13 cellular contexts compared by ENCODE assay signal in the genomic region with DNA sequence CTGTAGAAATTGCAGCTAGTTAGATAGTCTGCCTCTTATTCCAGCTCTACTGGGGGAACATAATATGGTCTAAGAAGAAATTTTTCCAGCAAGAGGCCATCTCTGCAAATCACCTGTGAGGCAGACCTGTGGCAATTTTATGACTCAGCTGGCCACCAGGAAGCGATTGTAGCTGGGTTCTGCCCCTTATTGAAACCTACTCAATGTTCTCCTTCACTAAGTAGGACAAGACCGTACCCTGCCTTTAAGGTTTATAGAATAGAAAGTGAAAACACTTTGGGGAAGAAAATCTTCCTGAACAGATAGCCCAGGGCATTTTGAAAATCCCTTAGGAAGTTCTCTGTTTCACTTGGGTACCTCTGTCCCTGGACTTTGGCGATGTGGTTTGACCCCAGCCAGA. TPM values are rescaled to one million over a fixed set of nuclear protein-coding genes. Genes with fewer than 3 reads are reported as not detected.
DNase-seq lines count a peak whose midpoint lies in the region; ATAC-seq and TF ChIP-seq lines count a peak whose summit lies in the region.
"Had no signal": no experiment of that assay in that cellular context is flagged by ENCODE, and none has a peak within 500 bp of the region (broad histone marks: within the 10 kb centered on the region; RNA-seq: fewer than 3 reads in every experiment).

No MANE protein-coding gene starts in this region.

- intact Hi-C loops in lower lobe of right lung (cut with DNase I) = no loop called here

- H3K9me3 ChIP-seq in lower lobe of right lung = peaks cover 3% of the 10 kb centered on the region

- H3K4me3 ChIP-seq in GM12865 (ENCODE audit: low read depth, low read length) (peak overlapping the region; percentile 22), lower lobe of right lung (no peak overlapping the region)

- peak; percentile 77 for DNase-seq in GM12865 (ENCODE audit: low read depth)
- DNase-seq in lower lobe of right lung = no peak
- DNase-seq in erythroblast (lab: John Stamatoyannopoulos, UW) = no peak
- DNase-seq in COR-L47 (lab: John Stamatoyannopoulos, UW) = no peak
- no peak for DNase-seq in LoVo (ENCODE audit: low spot score)
- DNase-seq: DMS153, mesendoderm, NCI-H2029 treated with DMSO at 0.1 percent for 48 hours had no signal

- no peaks in the 10 kb centered on the region for H3K36me3 ChIP-seq in lower lobe of right lung

- H3K4me1 ChIP-seq in lower lobe of right lung = peaks cover 5% of the 10 kb centered on the region

- peak overlapping the region; percentile 46 for H3K27ac ChIP-seq in lower lobe of right lung

- ATAC-seq in GM19468 (IDR thresholded peaks at IDR 0.05; ENCODE audit: extremely low read depth, unreplicated experiment) (peak; percentile 7), HG03460 (IDR thresholded peaks at IDR 0.05; ENCODE audit: unreplicated experiment) (peak; percentile 49), lower lobe of right lung (peak; percentile 9 to 32), HG02885 (IDR thresholded peaks at IDR 0.05; ENCODE audit: poor library complexity, unreplicated experiment) (no peak)

- no peak for TF ChIP-seq CTCF in GM12865 (IDR thresholded peaks at IDR 0.05; ENCODE audit: insufficient read depth, low read depth, low read length, missing control alignments)
- no peak for TF ChIP-seq CTCF in lower lobe of right lung (IDR thresholded peaks at IDR 0.05)

- no peaks in the 10 kb centered on the region for H3K27me3 ChIP-seq in lower lobe of right lung (ENCODE audit: low read depth)

- TF ChIP-seq POLR2A in erythroblast (IDR thresholded peaks at IDR 0.05; ENCODE audit: low read length) = no peak

RNA-seq across cellular contexts. Expression of a gene that starts 7.9 kb away (rescaled TPM):
- total RNA-seq in lower lobe of right lung = 8.5 TPM

RNA-seq across cellular contexts. Expression of a gene that starts 18.0 kb away (rescaled TPM):
- total RNA-seq in lower lobe of right lung = 146 TPM
- total RNA-seq: frontal cortex, RPMI7951 had no signal

RNA-seq across cellular contexts. Expression of a gene that starts 21.6 kb away (rescaled TPM):
- total RNA-seq in lower lobe of right lung = 11.9 TPM
- total RNA-seq: RPMI7951 had no signal
